ENCODE assay signal across 22 cellular contexts in genomic region chr2:204727368-204727767, GRCh38.
DNase-seq lines count a peak whose midpoint lies in the region; ATAC-seq, FAIRE-seq and TF ChIP-seq lines count a peak whose summit lies in the region.
"Had no signal": no experiment of that assay in that cellular context is flagged by ENCODE, and none has a peak within 500 bp of the region (broad histone marks: within the 10 kb centered on the region; RNA-seq: fewer than 3 reads in every experiment).

No MANE protein-coding gene starts in this region.

- H4K20me1 ChIP-seq in hepatocyte (ENCODE audit: insufficient read depth, poor library complexity, severe bottlenecking) = no peaks in the 10 kb centered on the region
- H4K20me1 ChIP-seq in neural progenitor cell (ENCODE audit: low read depth) = no peaks in the 10 kb centered on the region

- no peaks in the 10 kb centered on the region for H3K9me3 Mint-ChIP-seq in neural progenitor cell

- CTCF ChIA-PET in A549 (lab: Yijun Ruan, JAX) = no interaction called here
- CTCF ChIA-PET in Panc1 (lab: Charles Lee) = no interaction called here

- peak overlapping the region; percentile 2; the same call in 1 of the 3 replicates for H3K4me2 ChIP-seq in A549
- H3K4me2 ChIP-seq in hepatocyte = peak overlapping the region; percentile 51
- no peak overlapping the region for H3K4me2 ChIP-seq in neural progenitor cell

- no peaks in the 10 kb centered on the region for H3F3A ChIP-seq in neural progenitor cell (ENCODE audit: low read depth)

- in situ Hi-C loops in Panc1 (cut with HindIII; ENCODE audit: low pct_unique_long_range_greater_than_20kb, low sequenced_read_pairs) = no loop called here

- H3K36me3 ChIP-seq in Panc1 (ENCODE audit: control insufficient read depth, insufficient read depth, low read length) (no peaks in the 10 kb centered on the region), hepatocyte (replicated peaks; ENCODE audit: insufficient read depth, low read depth) (no peaks in the 10 kb centered on the region), neural progenitor cell (no peaks in the 10 kb centered on the region), Peyer's patch (no peaks in the 10 kb centered on the region)
- H3K36me3 ChIP-seq: BE2C, MG63 had no signal

- TF ChIP-seq EP300 in A549 (IDR thresholded peaks at IDR 0.05) = no peak

- H3K9me2 ChIP-seq in hepatocyte (replicated peaks; ENCODE audit: insufficient read depth) = no peaks in the 10 kb centered on the region

- WGBS in A549 (ENCODE audit: missing lambda C conversion rate) = 38% methylated on average over 3 of the region's 3 CpGs
- 85% methylated on average over 3 of the region's 3 CpGs for WGBS in hepatocyte (ENCODE audit: low lambda C conversion rate, missing lambda C conversion rate)

- intact Hi-C loops in Panc1 (cut with micrococcal nuclease; ENCODE audit: unreplicated experiment) = no loop called here

- H3K4me1 Mint-ChIP-seq in neural progenitor cell = peaks cover 27% of the 10 kb centered on the region
- H3K4me1 Mint-ChIP-seq: CD14-positive monocyte; CD8-positive, alpha-beta memory T cell had no signal

- H3K9ac ChIP-seq in neural progenitor cell = no peak overlapping the region

- no peak overlapping the region for H3K4me3 ChIP-seq in A549
- H3K4me3 ChIP-seq in Panc1 (ENCODE audit: low read depth in 2 of 2, low read length in 2 of 2) = no peak overlapping the region
- H3K4me3 ChIP-seq in hepatocyte = no peak overlapping the region
- no peak overlapping the region for H3K4me3 ChIP-seq in neural progenitor cell
- no peak overlapping the region for H3K4me3 ChIP-seq in Peyer's patch
- H3K4me3 ChIP-seq: MG63 had no signal

- DNase-seq in A549 (ENCODE audit: low read depth in 1 of 2, low spot score in 1 of 2) = no peak
- DNase-seq in Panc1 (ENCODE audit: low read depth, low spot score) = no peak
- DNase-seq in hepatocyte (ENCODE audit: low spot score) = no peak
- no peak for DNase-seq in neural progenitor cell (ENCODE audit: low spot score)
- DNase-seq in EL = no peak
- DNase-seq in Peyer's patch = no peak
- DNase-seq in activated T-cell treated with anti-CD3 and anti-CD28 coated beads, Interleukin-2, amount 50 U/mL, for 1 hour = no peak
- DNase-seq: ACHN; BE2C; Calu3; CD8-positive, alpha-beta memory T cell; DMS79 treated with DMSO at 0.1 percent for 48 hours; H7; KBM-7; MG63; NCI-H2029; NCI-H446 treated with DMSO at 0.1 percent for 48 hours; NCI-H526; SHP77 treated with DMSO at 0.1 percent for 48 hours had no signal

- no peak for TF ChIP-seq POLR2A in A549 (IDR thresholded peaks at IDR 0.05; ENCODE audit: low read length)
- no peak for TF ChIP-seq POLR2A in Peyer's patch (IDR thresholded peaks at IDR 0.05)

- H3K27me3 Mint-ChIP-seq in neural progenitor cell (ENCODE audit: insufficient read depth, low read depth) = peaks cover 3% of the 10 kb centered on the region

- no TSS peak for BruUV-seq in Panc1 (replicated peaks; lab: Mats Ljungman, UMichigan)

- no peak for FAIRE-seq in A549 (lab: Jason Lieb, UNC)
- FAIRE-seq: HTR-8/SVneo had no signal

- no peak overlapping the region for H2AFZ ChIP-seq in hepatocyte
- H2AFZ ChIP-seq in neural progenitor cell (replicated peaks) = no peak overlapping the region

- no peaks in the 10 kb centered on the region for H3K9me3 ChIP-seq in A549
- no peaks in the 10 kb centered on the region for H3K9me3 ChIP-seq in Panc1 (ENCODE audit: control insufficient read depth, insufficient read depth, low read depth, low read length)
- H3K9me3 ChIP-seq in hepatocyte (ENCODE audit: low read depth) = no peaks in the 10 kb centered on the region
- H3K9me3 ChIP-seq in neural progenitor cell (ENCODE audit: low read depth) = no peaks in the 10 kb centered on the region
- no peaks in the 10 kb centered on the region for H3K9me3 ChIP-seq in Peyer's patch
- H3K9me3 ChIP-seq: BE2C, MG63 had no signal

- H3K4me1 ChIP-seq in A549 (peaks cover 7% of the 10 kb centered on the region; the same call in 1 of the 3 replicates), Panc1 (ENCODE audit: control insufficient read depth, insufficient read depth, low read length) (no peaks in the 10 kb centered on the region), hepatocyte (ENCODE audit: insufficient read depth) (peaks cover 12% of the 10 kb centered on the region), neural progenitor cell (no peaks in the 10 kb centered on the region), Peyer's patch (no peaks in the 10 kb centered on the region)
- H3K4me1 ChIP-seq: BE2C had no signal

- no peaks in the 10 kb centered on the region for H3K27me3 ChIP-seq in Panc1 (ENCODE audit: control insufficient read depth, insufficient read depth, low read length)
- H3K27me3 ChIP-seq in hepatocyte = no peaks in the 10 kb centered on the region
- H3K27me3 ChIP-seq in neural progenitor cell = no peaks in the 10 kb centered on the region
- H3K27me3 ChIP-seq in Peyer's patch = no peaks in the 10 kb centered on the region
- H3K27me3 ChIP-seq: BE2C, MG63 had no signal

- H3K79me2 ChIP-seq in hepatocyte = peaks cover 11% of the 10 kb centered on the region
- H3K79me2 ChIP-seq in neural progenitor cell (ENCODE audit: low read depth) = no peaks in the 10 kb centered on the region

- no peaks in the 10 kb centered on the region for H3K36me3 Mint-ChIP-seq in neural progenitor cell
- H3K36me3 Mint-ChIP-seq: CD14-positive monocyte; CD8-positive, alpha-beta memory T cell had no signal

- H3K27ac Mint-ChIP-seq in neural progenitor cell = peak overlapping the region; percentile 8
- H3K27ac Mint-ChIP-seq: CD14-positive monocyte; CD8-positive, alpha-beta memory T cell had no signal

- no peak for ATAC-seq in A549
- ATAC-seq in Panc1 = no peak

- H3K4me3 Mint-ChIP-seq in neural progenitor cell = no peak overlapping the region
- H3K4me3 Mint-ChIP-seq: CD14-positive monocyte; CD8-positive, alpha-beta memory T cell had no signal

- POLR2A ChIA-PET in A549 (lab: Yijun Ruan, JAX) (no interaction called here), Panc1 (lab: Charles Lee) (no interaction called here)

- H3K27ac ChIP-seq in A549 (no peak overlapping the region), Panc1 (ENCODE audit: low read length) (no peak overlapping the region), hepatocyte (peak overlapping the region; percentile 65), neural progenitor cell (no peak overlapping the region), Peyer's patch (no peak overlapping the region)
- H3K27ac ChIP-seq: 22Rv1 had no signal

- TF ChIP-seq CTCF in A549 (IDR thresholded peaks at IDR 0.05) (no peak), Panc1 (IDR thresholded peaks at IDR 0.05) (0 out of 2 replicates have a peak, but pooled peaks have one; percentile 3), hepatocyte (IDR thresholded peaks at IDR 0.05; ENCODE audit: poor library complexity) (no peak), neural progenitor cell (IDR thresholded peaks at IDR 0.05) (no peak), Peyer's patch (IDR thresholded peaks at IDR 0.05) (no peak)

- no peak for TF ChIP-seq RAD21 in A549 (conservative IDR thresholded peaks at IDR 0.05 in 1 of 2, IDR thresholded peaks at IDR 0.05 in 1 of 2)

TF ChIP-seq in A549, 52 proteins besides CTCF, POLR2A, EP300 and RAD21 (continues in another document):
- TF ChIP-seq HES2 (IDR thresholded peaks at IDR 0.05) (no peak), FOXS1 (CRISPR knock-in tag; IDR thresholded peaks at IDR 0.05) (no peak), MAFK (IDR thresholded peaks at IDR 0.05; ENCODE audit: partially characterized antibody) (no peak), CBX2 (IDR thresholded peaks at IDR 0.05; ENCODE audit: borderline replicate concordance, low read depth) (no peak), NR3C1 (IDR thresholded peaks at IDR 0.05) (no peak), ZNF302 (CRISPR knock-in tag; IDR thresholded peaks at IDR 0.05) (no peak), SREBF2 (IDR thresholded peaks at IDR 0.05) (no peak), CBX8 (IDR thresholded peaks at IDR 0.05) (no peak), FOSL2 (IDR thresholded peaks at IDR 0.05) (no peak), FOSL2 (CRISPR knock-in tag; IDR thresholded peaks at IDR 0.05) (no peak), EHMT2 (IDR thresholded peaks at IDR 0.05; ENCODE audit: low read depth) (no peak), ESRRA (IDR thresholded peaks at IDR 0.05; ENCODE audit: borderline replicate concordance, low read length) (no peak), KDM5A (IDR thresholded peaks at IDR 0.05) (no peak)
- TF ChIP-seq, protein P1, sequence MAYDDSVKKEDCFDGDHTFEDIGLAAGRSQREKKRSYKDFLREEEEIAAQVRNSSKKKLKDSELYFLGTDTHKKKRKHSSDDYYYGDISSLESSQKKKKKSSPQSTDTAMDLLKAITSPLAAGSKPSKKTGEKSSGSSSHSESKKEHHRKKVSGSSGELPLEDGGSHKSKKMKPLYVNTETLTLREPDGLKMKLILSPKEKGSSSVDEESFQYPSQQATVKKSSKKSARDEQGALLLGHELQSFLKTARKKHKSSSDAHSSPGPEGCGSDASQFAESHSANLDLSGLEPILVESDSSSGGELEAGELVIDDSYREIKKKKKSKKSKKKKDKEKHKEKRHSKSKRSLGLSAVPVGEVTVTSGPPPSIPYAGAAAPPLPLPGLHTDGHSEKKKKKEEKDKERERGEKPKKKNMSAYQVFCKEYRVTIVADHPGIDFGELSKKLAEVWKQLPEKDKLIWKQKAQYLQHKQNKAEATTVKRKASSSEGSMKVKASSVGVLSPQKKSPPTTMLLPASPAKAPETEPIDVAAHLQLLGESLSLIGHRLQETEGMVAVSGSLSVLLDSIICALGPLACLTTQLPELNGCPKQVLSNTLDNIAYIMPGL (CRISPR knock-in tag; IDR thresholded peaks at IDR 0.05; ENCODE audit: borderline replicate concordance) = no peak
- TF ChIP-seq, protein P2, sequence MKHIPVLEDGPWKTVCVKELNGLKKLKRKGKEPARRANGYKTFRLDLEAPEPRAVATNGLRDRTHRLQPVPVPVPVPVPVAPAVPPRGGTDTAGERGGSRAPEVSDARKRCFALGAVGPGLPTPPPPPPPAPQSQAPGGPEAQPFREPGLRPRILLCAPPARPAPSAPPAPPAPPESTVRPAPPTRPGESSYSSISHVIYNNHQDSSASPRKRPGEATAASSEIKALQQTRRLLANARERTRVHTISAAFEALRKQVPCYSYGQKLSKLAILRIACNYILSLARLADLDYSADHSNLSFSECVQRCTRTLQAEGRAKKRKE (CRISPR knock-in tag; IDR thresholded peaks at IDR 0.05; ENCODE audit: low read depth) = no peak
